Comparison of ENCODE assay signal across 1 cellular context in genomic region chrX:24024819-24025740, GRCh38.
TF ChIP-seq lines count a peak whose summit lies in the region.

No MANE protein-coding gene starts in this region.

TF ChIP-seq in A549, 52 proteins besides CTCF, POLR2A, EP300 and RAD21 (continued from another document):
- TF ChIP-seq CBX2 (IDR thresholded peaks at IDR 0.05; ENCODE audit: borderline replicate concordance, low read depth) (no peak), ELK1 (IDR thresholded peaks at IDR 0.05; ENCODE audit: low read depth, low read length) (no peak), MAX (IDR thresholded peaks at IDR 0.05) (peak; percentile 38), HMGXB4 (CRISPR knock-in tag; IDR thresholded peaks at IDR 0.05; ENCODE audit: borderline replicate concordance) (no peak), HDAC2 (IDR thresholded peaks at IDR 0.05) (no peak), MYC (IDR thresholded peaks at IDR 0.05; ENCODE audit: borderline replicate concordance, low read length) (no peak)
